ENCODE assay signal across 29 cellular contexts in genomic region chr9:133928248-133928764, GRCh38.
DNase-seq lines count a peak whose midpoint lies in the region; ATAC-seq, FAIRE-seq and TF ChIP-seq lines count a peak whose summit lies in the region.
"Had no signal": no experiment of that assay in that cellular context is flagged by ENCODE, and none has a peak within 500 bp of the region (broad histone marks: within the 10 kb centered on the region; RNA-seq: fewer than 3 reads in every experiment).

No MANE protein-coding gene starts in this region.

- TF ChIP-seq CTCF in pancreas (IDR thresholded peaks at IDR 0.05), result no peak

- peaks cover 49% of the 10 kb centered on the region for H3K36me3 Mint-ChIP-seq in dendritic cell treated with granulocyte-macrophage colony-stimulating factor and Interleukin-4, amounts not matched to agents 40 ng/mL and 50 ng/mL, for 4 days (ENCODE audit: low read depth)

- H3K27me3 ChIP-seq in pancreas, result no peaks in the 10 kb centered on the region
- H3K27me3 ChIP-seq: right atrium auricular region, stomach, transverse colon had no signal

- peaks cover 13 to 26% (median 24%) of the 10 kb centered on the region in 3 donors for H3K4me1 ChIP-seq in pancreas
- H3K4me1 ChIP-seq: transverse colon had no signal

- H3K27me3 Mint-ChIP-seq in dendritic cell treated with granulocyte-macrophage colony-stimulating factor and Interleukin-4, amounts not matched to agents 40 ng/mL and 50 ng/mL, for 4 days, result no peaks in the 10 kb centered on the region
- H3K27me3 Mint-ChIP-seq: central memory CD8-positive, alpha-beta T cell had no signal

- peaks cover 31% of the 10 kb centered on the region for H3K4me1 Mint-ChIP-seq in dendritic cell treated with granulocyte-macrophage colony-stimulating factor and Interleukin-4, amounts not matched to agents 40 ng/mL and 50 ng/mL, for 4 days (ENCODE audit: low read depth)

- no peak overlapping the region for H3K4me3 ChIP-seq in pancreas
- H3K4me3 ChIP-seq: lung, right atrium auricular region, stomach, transverse colon had no signal

- H3K9me3 Mint-ChIP-seq in dendritic cell treated with granulocyte-macrophage colony-stimulating factor and Interleukin-4, amounts not matched to agents 40 ng/mL and 50 ng/mL, for 4 days, result peaks cover 4% of the 10 kb centered on the region
- H3K9me3 Mint-ChIP-seq: activated naive CD4-positive, alpha-beta T cell treated with anti-CD3 and anti-CD28 coated beads for 36 hours had no signal

- H3K4me3 Mint-ChIP-seq in dendritic cell treated with granulocyte-macrophage colony-stimulating factor and Interleukin-4, amounts not matched to agents 40 ng/mL and 50 ng/mL, for 4 days, result no peak overlapping the region
- H3K4me3 Mint-ChIP-seq: activated naive CD4-positive, alpha-beta T cell treated with anti-CD3 and anti-CD28 coated beads for 36 hours; activated T-cell treated with anti-CD3 and anti-CD28 coated beads, Interleukin-2, amount 50 U/mL, for 72 hours; central memory CD8-positive, alpha-beta T cell had no signal

- 16 to 18% methylated on average over 14 of the region's 14 CpGs for WGBS in pancreas, 2 donors

- intact Hi-C loops in dendritic cell treated with granulocyte-macrophage colony-stimulating factor and Interleukin-4, amounts not matched to agents 40 ng/mL and 50 ng/mL, for 4 days (cut with micrococcal nuclease), result loop anchor here (5.0 kb wide), 1 partner anchor 64 kb away; the partner anchor contains the start of gene VAV2
- intact Hi-C loops in pancreas (cut with DNase I), result no loop called here

- ATAC-seq in pancreas (peak; percentile 47 to 68 (median 56)), GM18870 (IDR thresholded peaks at IDR 0.05; ENCODE audit: unreplicated experiment) (no peak)
- ATAC-seq: activated T-cell treated with anti-CD3 and anti-CD28 coated beads, Interleukin-2, amount 50 U/mL, for 72 hours; PC-3 had no signal

- peak overlapping the region; percentile 79 for H3K27ac Mint-ChIP-seq in dendritic cell treated with granulocyte-macrophage colony-stimulating factor and Interleukin-4, amounts not matched to agents 40 ng/mL and 50 ng/mL, for 4 days
- H3K27ac Mint-ChIP-seq: activated naive CD4-positive, alpha-beta T cell treated with anti-CD3 and anti-CD28 coated beads for 36 hours; activated T-cell treated with anti-CD3 and anti-CD28 coated beads, Interleukin-2, amount 50 U/mL, for 72 hours had no signal

- H3K27ac ChIP-seq in pancreas, result peak overlapping the region in 3 of 4 donors; percentile 38 to 48 (median 47)
- H3K27ac ChIP-seq: 22Rv1, HL-60, right atrium auricular region, stomach, transverse colon had no signal

- H3K36me3 ChIP-seq in pancreas, result no peaks in the 10 kb centered on the region
- H3K36me3 ChIP-seq: right atrium auricular region, transverse colon had no signal

- no peaks in the 10 kb centered on the region for H3K9me3 ChIP-seq in pancreas
- H3K9me3 ChIP-seq: right atrium auricular region, stomach, transverse colon had no signal

- no peak for FAIRE-seq in pancreas (lab: Jason Lieb, UNC)
- FAIRE-seq: kidney had no signal

- peak; percentile 11 for DNase-seq in NCI-H1092 treated with DMSO at 0.1 percent for 48 hours (lab: John Stamatoyannopoulos, UW)
- DNase-seq in NCI-H1092 (lab: John Stamatoyannopoulos, UW), result no peak
- peak; percentile 46 for DNase-seq in NCI-H146 treated with DMSO at 0.1 percent for 48 hours (lab: John Stamatoyannopoulos, UW; ENCODE audit: unreplicated experiment)
- DNase-seq in pancreas, result peak in 2 of 6 donors; percentile 46 to 63
- no peak for DNase-seq in iPS-NIHi7 (ENCODE audit: extremely low spot score)
- no peak for DNase-seq in cortex of kidney (lab: John Stamatoyannopoulos, UW)
- DNase-seq: activated CD4-positive, alpha-beta T cell treated with anti-CD3 and anti-CD28 coated beads for 48 hours; activated naive CD4-positive, alpha-beta T cell treated with anti-CD3 and anti-CD28 coated beads for 36 hours; activated T-cell treated with anti-CD3 and anti-CD28 coated beads, Interleukin-2, amount 50 U/mL, for 72 hours; erythroblast; foreskin fibroblast; H7; kidney; NCI-H1105; NCI-H774; PC-3; SHP77 treated with DMSO at 0.1 percent for 48 hours; stimulated activated CD4-positive, alpha-beta T cell treated with anti-CD3 and anti-CD28 coated beads, Interleukin-12 subunit alpha, Interleukin-12 subunit beta, amount 100 ng/mL, for 4 hours; stimulated activated CD4-positive, alpha-beta T cell treated with anti-CD3 and anti-CD28 coated beads, Interleukin-4, amount 100 ng/mL, for 4 hours; stomach; T-helper 1 cell; transverse colon had no signal

Comparison
In these comparisons a context has a peak if more than half of its experiments do, and no peak if none do; other contexts are left out.
1. DNase-seq: peak in NCI-H1092 treated with DMSO at 0.1 percent for 48 hours (single experiment) and NCI-H146 treated with DMSO at 0.1 percent for 48 hours (single experiment); none in NCI-H1092 (single experiment), iPS-NIHi7 (single experiment) and cortex of kidney (single experiment).